Comparison of ENCODE assay signal across 15 cellular contexts in the genomic region with DNA sequence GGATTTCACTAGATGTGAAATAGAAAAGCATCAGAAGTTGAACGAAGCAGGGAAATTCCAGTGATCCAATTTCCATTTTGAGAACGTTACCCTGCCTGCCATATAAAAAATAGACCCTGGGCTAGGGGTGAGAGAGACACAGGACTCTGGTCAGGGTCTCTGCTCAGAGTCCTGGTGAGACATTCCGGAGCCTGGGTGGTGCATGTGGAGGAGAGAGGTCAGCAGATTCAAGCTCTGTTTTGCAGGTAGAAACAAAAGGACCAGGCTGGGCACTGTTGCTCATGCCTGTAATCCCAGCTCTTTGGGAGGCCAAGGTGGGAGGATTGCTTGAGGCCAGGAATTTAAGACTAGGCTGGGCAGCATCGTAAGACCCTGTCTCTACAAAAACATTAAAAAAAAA. TPM values are rescaled to one million over a fixed set of nuclear protein-coding genes. Genes with fewer than 3 reads are reported as not detected.
DNase-seq lines count a peak whose midpoint lies in the region; ATAC-seq and TF ChIP-seq lines count a peak whose summit lies in the region.
"Had no signal": no experiment of that assay in that cellular context is flagged by ENCODE, and none has a peak within 500 bp of the region (broad histone marks: within the 10 kb centered on the region; RNA-seq: fewer than 3 reads in every experiment).

No MANE protein-coding gene starts in this region.

- ATAC-seq in T-helper 17 cell, result no peak
- ATAC-seq in left lung, result no peak
- ATAC-seq: activated T-cell treated with anti-CD3 and anti-CD28 coated beads, Interleukin-2, amount 50 U/mL, for 4 hours; naive thymus-derived CD4-positive, alpha-beta T cell had no signal

- no peak overlapping the region for H3K4me3 Mint-ChIP-seq in T-helper 17 cell
- H3K4me3 Mint-ChIP-seq: activated T-cell treated with anti-CD3 and anti-CD28 coated beads, Interleukin-2, amount 50 U/mL, for 4 hours had no signal

- no peak for TF ChIP-seq CTCF in left lung (IDR thresholded peaks at IDR 0.05)

- peak overlapping the region in 6 of 11 experiments; percentile 0 to 70 (median 32); a peak in 4 of 22 replicates for H3K9ac ChIP-seq in BLaER1 treated with 17β-estradiol and CSF1 and Interleukin-3, amounts not matched to agents 10 nM and 100 nM
- peak overlapping the region in 2 of 3 donors; percentile 74 to 75 for H3K9ac ChIP-seq in skeletal muscle tissue (ENCODE audit: low read depth in 1 of 3, low read length in 3 of 3)

- peak overlapping the region in 9 of 11 experiments; percentile 12 to 81 (median 62); a peak in 10 of 22 replicates for H3K27ac ChIP-seq in BLaER1 treated with 17β-estradiol and CSF1 and Interleukin-3, amounts not matched to agents 10 nM and 100 nM
- H3K27ac ChIP-seq in left lung (peak overlapping the region; percentile 73 to 88), skeletal muscle tissue (ENCODE audit: low read depth, low read length) (peak overlapping the region; percentile 77)
- H3K27ac ChIP-seq: epithelial cell of prostate, SJSA1 had no signal

- H3K36me3 ChIP-seq in BLaER1 treated with 17β-estradiol and CSF1 and Interleukin-3, amounts not matched to agents 10 nM and 100 nM, result peaks cover 0 to 10% (median 0%) of the 10 kb centered on the region in 11 experiments; a peak in 3 of 22 replicates
- H3K36me3 ChIP-seq in left lung (no peaks in the 10 kb centered on the region), skeletal muscle tissue (ENCODE audit: control insufficient read depth in 3 of 3, insufficient read depth in 3 of 3, low read length in 3 of 3) (peaks cover 0 to 4% (median 3%) of the 10 kb centered on the region in 3 donors)

- peaks cover 7% of the 10 kb centered on the region for H3K27me3 Mint-ChIP-seq in T-helper 17 cell
- H3K27me3 Mint-ChIP-seq: naive thymus-derived CD4-positive, alpha-beta T cell had no signal

- peaks cover 0 to 12% (median 0%) of the 10 kb centered on the region in 11 experiments; a peak in 5 of 22 replicates for H4K20me1 ChIP-seq in BLaER1 treated with 17β-estradiol and CSF1 and Interleukin-3, amounts not matched to agents 10 nM and 100 nM

- H3K4me1 ChIP-seq in BLaER1 treated with 17β-estradiol and CSF1 and Interleukin-3, amounts not matched to agents 10 nM and 100 nM, result peaks cover 63 to 97% (median 88%) of the 10 kb centered on the region in 10 experiments
- H3K4me1 ChIP-seq in left lung, result peaks cover 29 to 71% of the 10 kb centered on the region in 2 donors
- H3K4me1 ChIP-seq in skeletal muscle tissue (ENCODE audit: control insufficient read depth in 3 of 3, insufficient read depth in 3 of 3, low read length in 3 of 3), result peaks cover 71 to 85% (median 72%) of the 10 kb centered on the region in 3 donors

- H3K4me2 ChIP-seq in BLaER1 treated with 17β-estradiol and CSF1 and Interleukin-3, amounts not matched to agents 10 nM and 100 nM, result peak overlapping the region; percentile 68 to 94 (median 87)

- no peaks in the 10 kb centered on the region for H3K36me3 Mint-ChIP-seq in T-helper 17 cell (ENCODE audit: low read depth)

- H3K27me3 ChIP-seq in BLaER1 treated with 17β-estradiol and CSF1 and Interleukin-3, amounts not matched to agents 10 nM and 100 nM, result no peaks in the 10 kb centered on the region
- H3K27me3 ChIP-seq in left lung (no peaks in the 10 kb centered on the region), skeletal muscle tissue (ENCODE audit: control insufficient read depth in 3 of 3, insufficient read depth in 3 of 3, low read length in 3 of 3) (no peaks in the 10 kb centered on the region)
- H3K27me3 ChIP-seq: SJSA1 had no signal

- peak overlapping the region in 3 of 10 experiments; percentile 25 to 50 (median 26); a peak in 3 of 20 replicates for H3K4me3 ChIP-seq in BLaER1 treated with 17β-estradiol and CSF1 and Interleukin-3, amounts not matched to agents 10 nM and 100 nM
- H3K4me3 ChIP-seq in left lung (no peak overlapping the region), skeletal muscle tissue (ENCODE audit: low read length in 3 of 3) (peak overlapping the region; percentile 32 to 57 (median 41))
- H3K4me3 ChIP-seq: SJSA1 had no signal

- peaks cover 14% of the 10 kb centered on the region for H3K4me1 Mint-ChIP-seq in T-helper 17 cell

- DNase-seq in T-helper 17 cell, result no peak
- DNase-seq in left lung, result no peak
- no peak for DNase-seq in NCI-H1436 treated with DMSO at 0.1 percent for 48 hours (lab: John Stamatoyannopoulos, UW)
- no peak for DNase-seq in stimulated activated CD4-positive, alpha-beta T cell treated with anti-CD3 and anti-CD28 coated beads, Interleukin-15, amount 100 ng/mL, for 24 hours
- no peak for DNase-seq in NCI-H2227 (lab: John Stamatoyannopoulos, UW; ENCODE audit: unreplicated experiment)
- DNase-seq in ecto neural progenitor cell (ENCODE audit: low spot score), result no peak
- DNase-seq: activated T-cell treated with anti-CD3 and anti-CD28 coated beads, Interleukin-2, amount 50 U/mL, for 4 hours; DMS79 treated with DMSO at 0.1 percent for 48 hours; naive thymus-derived CD4-positive, alpha-beta T cell; NCI-H1694; NCI-H748 treated with DMSO at 0.1 percent for 48 hours had no signal

- H3K27ac Mint-ChIP-seq in T-helper 17 cell, result peak overlapping the region; percentile 74

- intact Hi-C loops in left lung (cut with DNase I), result loop anchor here in 1 of 2 donors (5.0 kb wide), 1 partner anchor 68 kb away; no protein-coding TSS in a partner anchor

- H3K9me3 ChIP-seq in BLaER1 treated with 17β-estradiol and CSF1 and Interleukin-3, amounts not matched to agents 10 nM and 100 nM (replicated peaks in 1 of 11), result no peaks in the 10 kb centered on the region
- no peaks in the 10 kb centered on the region for H3K9me3 ChIP-seq in T-helper 17 cell (ENCODE audit: control insufficient read depth, low read length, poor library complexity, severe bottlenecking)
- H3K9me3 ChIP-seq in left lung, result no peaks in the 10 kb centered on the region
- no peaks in the 10 kb centered on the region for H3K9me3 ChIP-seq in skeletal muscle tissue (ENCODE audit: control insufficient read depth in 3 of 3, low read length in 3 of 3)
- H3K9me3 ChIP-seq: SJSA1 had no signal

RNA-seq across cellular contexts. Expression of a gene that starts 17.9 kb away (rescaled TPM):
- 1 to 10 TPM; 2.2 to 4.5 TPM for total RNA-seq in T-helper 17 cell
- 10 to 100 TPM; 40.1 to 42.1 TPM for total RNA-seq in left lung
- total RNA-seq in skeletal muscle tissue, result 37.1 TPM

RNA-seq across cellular contexts. Expression of a gene that starts 51.2 kb away (rescaled TPM):
- total RNA-seq in T-helper 17 cell, result 10 to 100 TPM; 36.0 to 36.1 TPM
- total RNA-seq in left lung, result 10 to 100 TPM in 1 of 2 donors, 1 to 10 TPM in 1; 7.6 to 15.5 TPM
- 3.7 TPM for total RNA-seq in skeletal muscle tissue

Comparison
In these comparisons a context has a peak if more than half of its experiments do, and no peak if none do; other contexts are left out.
1. H3K4me3 ChIP-seq: peak in skeletal muscle tissue (3 of 3); none in left lung (0 of 2).
2. Peak in every context shown above with its lines, with median percentiles within 50 percentile points of each other: H3K27ac ChIP-seq.